Comparison of ENCODE assay signal across 15 cellular contexts in genomic region chr10:125085281-125085680, GRCh38.
DNase-seq lines count a peak whose midpoint lies in the region; ATAC-seq and TF ChIP-seq lines count a peak whose summit lies in the region.
"Had no signal": no experiment of that assay in that cellular context is flagged by ENCODE, and none has a peak within 500 bp of the region (broad histone marks: within the 10 kb centered on the region; RNA-seq: fewer than 3 reads in every experiment).

No MANE protein-coding gene starts in this region.

- H3K36me3 Mint-ChIP-seq in endothelial cell (ENCODE audit: low read depth, unreplicated experiment) (peaks cover 20% of the 10 kb centered on the region), nephron (ENCODE audit: low read depth) (peaks cover 48% of the 10 kb centered on the region)

- TF ChIP-seq CTCF in cardiac muscle cell (IDR thresholded peaks at IDR 0.05; ENCODE audit: low read depth, low read length) (no peak), endothelial cell (IDR thresholded peaks at IDR 0.05; ENCODE audit: unreplicated experiment) (no peak), nephron (IDR thresholded peaks at IDR 0.05; ENCODE audit: unreplicated experiment in 3 of 3) (no peak)

- peaks cover 10% of the 10 kb centered on the region for H3K4me1 ChIP-seq in cardiac muscle cell (ENCODE audit: low read depth)

- intact Hi-C loops in cardiac septum (cut with DNase I) = no loop called here

- H3K4me3 Mint-ChIP-seq in endothelial cell (ENCODE audit: unreplicated experiment) (no peak overlapping the region), nephron (peak overlapping the region in 1 of 3 experiments; percentile 26)
- H3K4me3 Mint-ChIP-seq: immature natural killer cell had no signal

- H3K27me3 ChIP-seq in cardiac muscle cell = no peaks in the 10 kb centered on the region

- ATAC-seq in left lobe of liver = no peak
- no peak for ATAC-seq in GM18867 (IDR thresholded peaks at IDR 0.05; ENCODE audit: unreplicated experiment)
- ATAC-seq in HG03175 (IDR thresholded peaks at IDR 0.05; ENCODE audit: unreplicated experiment) = no peak

- peak overlapping the region; percentile 48 for H3K27ac Mint-ChIP-seq in endothelial cell (ENCODE audit: unreplicated experiment)
- peak overlapping the region; percentile 82 to 86 (median 84) for H3K27ac Mint-ChIP-seq in nephron

- H3K4me3 ChIP-seq in cardiac muscle cell = no peak overlapping the region

- DNase-seq in cardiac muscle cell (ENCODE audit: low read depth in 1 of 2, low spot score in 1 of 2) (peak in 1 of 2 donors; percentile 29), cardiac septum (ENCODE audit: low spot score) (no peak), endothelial cell (ENCODE audit: low spot score) (no peak), left lobe of liver (ENCODE audit: low spot score) (no peak), inferior parietal cortex (ENCODE audit: extremely low spot score) (no peak)
- DNase-seq: activated CD4-positive, alpha-beta T cell treated with anti-CD3 and anti-CD28 coated beads for 4 hours; activated gamma-delta T cell treated with Interleukin-2 at 50 U/mL for 16 hours; effector memory CD4-positive, alpha-beta T cell; GDM1; immature natural killer cell; KBM-7; occipital lobe had no signal

- H3K36me3 ChIP-seq in cardiac muscle cell = no peaks in the 10 kb centered on the region

- peak overlapping the region; percentile 48 for H3K27ac ChIP-seq in cardiac muscle cell

- H3K4me1 Mint-ChIP-seq in endothelial cell (ENCODE audit: unreplicated experiment) = peaks cover 22% of the 10 kb centered on the region
- peaks cover 67% of the 10 kb centered on the region for H3K4me1 Mint-ChIP-seq in nephron

- no peaks in the 10 kb centered on the region for H3K9me3 Mint-ChIP-seq in endothelial cell (ENCODE audit: unreplicated experiment)
- no peaks in the 10 kb centered on the region for H3K9me3 Mint-ChIP-seq in nephron
- H3K9me3 Mint-ChIP-seq: immature natural killer cell had no signal

- no peaks in the 10 kb centered on the region for H3K9me3 ChIP-seq in cardiac muscle cell (ENCODE audit: low read depth)

- H3K27me3 Mint-ChIP-seq in endothelial cell (ENCODE audit: unreplicated experiment) (peaks cover 6% of the 10 kb centered on the region), nephron (ENCODE audit: low read depth) (no peaks in the 10 kb centered on the region)
